In the genomic region with DNA sequence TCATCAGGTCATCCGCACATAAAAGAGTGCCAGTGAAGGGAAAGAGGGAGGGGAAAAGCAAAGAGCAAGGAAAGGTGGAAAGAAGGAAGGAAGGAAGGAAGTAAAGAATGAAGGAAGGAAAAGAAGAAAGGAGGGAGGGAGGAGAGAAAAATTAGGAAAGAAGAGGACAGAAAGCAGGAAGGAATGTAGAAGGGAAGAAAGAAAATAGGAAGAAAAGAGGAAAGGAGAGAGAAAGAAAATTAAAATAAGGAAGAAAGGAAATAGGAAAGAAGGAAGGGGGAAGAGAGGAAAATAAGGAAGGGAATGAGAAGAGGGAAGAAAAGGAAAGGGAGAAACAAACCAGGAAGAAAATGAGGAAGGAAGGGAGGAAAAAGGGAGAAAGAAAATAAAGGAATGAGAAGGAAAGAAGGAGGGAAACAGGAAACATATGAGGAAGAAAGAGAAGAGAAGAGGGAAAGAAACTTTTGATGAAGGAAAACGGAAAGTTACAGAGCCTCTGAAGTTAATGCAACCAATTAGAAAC, we compare ENCODE assay signal across 22 cellular contexts.
DNase-seq lines count a peak whose midpoint lies in the region; ATAC-seq, FAIRE-seq and TF ChIP-seq lines count a peak whose summit lies in the region.
"Had no signal": no experiment of that assay in that cellular context is flagged by ENCODE, and none has a peak within 500 bp of the region (broad histone marks: within the 10 kb centered on the region; RNA-seq: fewer than 3 reads in every experiment).

No MANE protein-coding gene starts in this region.

- H3K9me3 Mint-ChIP-seq in CD8-positive, alpha-beta T cell = no peaks in the 10 kb centered on the region
- no peaks in the 10 kb centered on the region for H3K9me3 Mint-ChIP-seq in activated T-helper 1 cell treated with anti-CD3 and anti-CD28 coated beads, Interleukin-12 subunit alpha, Interleukin-12 subunit beta, Interleukin-2, Interleukin-4 antibody, amounts not matched to agents 30 ng/mL and 10 ng/mL and 1 ng/mL, durations not matched to agents 14 hours and 24 hours and 36 hours
- H3K9me3 Mint-ChIP-seq in naive B cell = no peaks in the 10 kb centered on the region
- H3K9me3 Mint-ChIP-seq in endothelial cell (ENCODE audit: unreplicated experiment) = no peaks in the 10 kb centered on the region
- H3K9me3 Mint-ChIP-seq: CD4-positive, alpha-beta T cell had no signal

- no peak for DNase-seq in CD8-positive, alpha-beta T cell
- DNase-seq in activated T-helper 1 cell treated with anti-CD3 and anti-CD28 coated beads, Interleukin-12 subunit alpha, Interleukin-12 subunit beta, Interleukin-2, Interleukin-4 antibody, amounts not matched to agents 30 ng/mL and 10 ng/mL and 1 ng/mL, durations not matched to agents 14 hours and 24 hours and 36 hours (ENCODE audit: low spot score) = no peak
- DNase-seq in naive B cell (no peak), endothelial cell (ENCODE audit: low spot score) (no peak), GM19238 (ENCODE audit: insufficient read length, low spot score) (no peak), frontal cortex (ENCODE audit: low spot score in 2 of 2) (no peak)
- DNase-seq: BE2C; Caco-2; CD4-positive, alpha-beta T cell; DMS 273 treated with DMSO at 0.1 percent for 48 hours; DMS79 treated with DMSO at 0.1 percent for 48 hours; IMR-90; NCI-H1694; NCI-H2081; NCI-H2171 treated with DMSO at 0.1 percent for 48 hours; NCI-H446; NCI-H526 treated with DMSO at 0.1 percent for 48 hours; PC-3; Right ventricle myocardium superior had no signal

- no peaks in the 10 kb centered on the region for H3K27me3 ChIP-seq in BLaER1 treated with 17β-estradiol and CSF1 and Interleukin-3, amounts not matched to agents 10 nM and 100 nM
- no peaks in the 10 kb centered on the region for H3K27me3 ChIP-seq in CD8-positive, alpha-beta T cell (ENCODE audit: insufficient read depth, low read length)
- H3K27me3 ChIP-seq: BE2C had no signal

- H3K27ac Mint-ChIP-seq in CD8-positive, alpha-beta T cell = no peak overlapping the region
- peak overlapping the region; percentile 69 for H3K27ac Mint-ChIP-seq in activated T-helper 1 cell treated with anti-CD3 and anti-CD28 coated beads, Interleukin-12 subunit alpha, Interleukin-12 subunit beta, Interleukin-2, Interleukin-4 antibody, amounts not matched to agents 30 ng/mL and 10 ng/mL and 1 ng/mL, durations not matched to agents 14 hours and 24 hours and 36 hours
- H3K27ac Mint-ChIP-seq in naive B cell (peak overlapping the region in 5 of 6 donors; percentile 28 to 74 (median 49)), endothelial cell (ENCODE audit: unreplicated experiment) (no peak overlapping the region)
- H3K27ac Mint-ChIP-seq: CD4-positive, alpha-beta T cell had no signal

- H3K4me1 Mint-ChIP-seq in CD8-positive, alpha-beta T cell (ENCODE audit: low read depth) = peaks cover 25% of the 10 kb centered on the region
- H3K4me1 Mint-ChIP-seq in activated T-helper 1 cell treated with anti-CD3 and anti-CD28 coated beads, Interleukin-12 subunit alpha, Interleukin-12 subunit beta, Interleukin-2, Interleukin-4 antibody, amounts not matched to agents 30 ng/mL and 10 ng/mL and 1 ng/mL, durations not matched to agents 14 hours and 24 hours and 36 hours (ENCODE audit: low read depth) = peaks cover 29% of the 10 kb centered on the region
- H3K4me1 Mint-ChIP-seq in naive B cell = peaks cover 36 to 79% (median 55%) of the 10 kb centered on the region in 3 donors
- H3K4me1 Mint-ChIP-seq in endothelial cell (ENCODE audit: unreplicated experiment) = no peaks in the 10 kb centered on the region

- peak overlapping the region in 10 of 11 experiments; percentile 51 to 95 (median 86); a peak in 16 of 22 replicates for H3K4me2 ChIP-seq in BLaER1 treated with 17β-estradiol and CSF1 and Interleukin-3, amounts not matched to agents 10 nM and 100 nM

- CTCF ChIA-PET in CD8-positive, alpha-beta T cell (lab: Charles Lee) = interaction anchor here (0.7 kb wide), 1 partner anchor 8 kb away, joined by 3 read pairs; no protein-coding TSS in a partner anchor

- ATAC-seq in CD8-positive, alpha-beta T cell = no peak
- no peak for ATAC-seq in naive B cell (ENCODE audit: low read depth in 2 of 2)
- ATAC-seq: PC-3 had no signal

- H3K27me3 Mint-ChIP-seq in CD8-positive, alpha-beta T cell (ENCODE audit: low read depth) = no peaks in the 10 kb centered on the region
- H3K27me3 Mint-ChIP-seq in activated T-helper 1 cell treated with anti-CD3 and anti-CD28 coated beads, Interleukin-12 subunit alpha, Interleukin-12 subunit beta, Interleukin-2, Interleukin-4 antibody, amounts not matched to agents 30 ng/mL and 10 ng/mL and 1 ng/mL, durations not matched to agents 14 hours and 24 hours and 36 hours (ENCODE audit: insufficient read depth) = no peaks in the 10 kb centered on the region
- H3K27me3 Mint-ChIP-seq in naive B cell (no peaks in the 10 kb centered on the region), endothelial cell (ENCODE audit: unreplicated experiment) (no peaks in the 10 kb centered on the region)
- H3K27me3 Mint-ChIP-seq: CD4-positive, alpha-beta T cell had no signal

- H3K4me3 Mint-ChIP-seq in CD8-positive, alpha-beta T cell = no peak overlapping the region
- no peak overlapping the region for H3K4me3 Mint-ChIP-seq in activated T-helper 1 cell treated with anti-CD3 and anti-CD28 coated beads, Interleukin-12 subunit alpha, Interleukin-12 subunit beta, Interleukin-2, Interleukin-4 antibody, amounts not matched to agents 30 ng/mL and 10 ng/mL and 1 ng/mL, durations not matched to agents 14 hours and 24 hours and 36 hours
- no peak overlapping the region for H3K4me3 Mint-ChIP-seq in naive B cell
- H3K4me3 Mint-ChIP-seq in endothelial cell (ENCODE audit: unreplicated experiment) = no peak overlapping the region
- H3K4me3 Mint-ChIP-seq: CD4-positive, alpha-beta T cell had no signal

- H3K9ac ChIP-seq in BLaER1 treated with 17β-estradiol and CSF1 and Interleukin-3, amounts not matched to agents 10 nM and 100 nM = peak overlapping the region in 6 of 11 experiments; percentile 70 to 80 (median 76); a peak in 8 of 22 replicates

- POLR2A ChIA-PET in CD8-positive, alpha-beta T cell (lab: Charles Lee) = no interaction called here

- H3K4me3 ChIP-seq in BLaER1 treated with 17β-estradiol and CSF1 and Interleukin-3, amounts not matched to agents 10 nM and 100 nM = peak overlapping the region in 2 of 10 experiments; percentile 42 to 54; a peak in 3 of 20 replicates
- no peak overlapping the region for H3K4me3 ChIP-seq in CD8-positive, alpha-beta T cell (ENCODE audit: low read depth, low read length)

- peaks cover 0 to 37% (median 4%) of the 10 kb centered on the region in 11 experiments; a peak in 8 of 22 replicates for H4K20me1 ChIP-seq in BLaER1 treated with 17β-estradiol and CSF1 and Interleukin-3, amounts not matched to agents 10 nM and 100 nM

- H3K36me3 ChIP-seq in BLaER1 treated with 17β-estradiol and CSF1 and Interleukin-3, amounts not matched to agents 10 nM and 100 nM = peaks cover 0 to 62% (median 36%) of the 10 kb centered on the region in 11 experiments; a peak in 17 of 22 replicates
- H3K36me3 ChIP-seq in CD8-positive, alpha-beta T cell (ENCODE audit: insufficient read depth, low read length) = no peaks in the 10 kb centered on the region
- H3K36me3 ChIP-seq: BE2C had no signal

- FAIRE-seq in frontal cortex (lab: Jason Lieb, UNC) = no peak
- FAIRE-seq: H1, HTR-8/SVneo had no signal

- TF ChIP-seq CTCF in CD8-positive, alpha-beta T cell (IDR thresholded peaks at IDR 0.05) = peak; percentile 33
- no peak for TF ChIP-seq CTCF in endothelial cell (IDR thresholded peaks at IDR 0.05; ENCODE audit: unreplicated experiment)

- H3K36me3 Mint-ChIP-seq in CD8-positive, alpha-beta T cell = peaks cover 31% of the 10 kb centered on the region
- H3K36me3 Mint-ChIP-seq in activated T-helper 1 cell treated with anti-CD3 and anti-CD28 coated beads, Interleukin-12 subunit alpha, Interleukin-12 subunit beta, Interleukin-2, Interleukin-4 antibody, amounts not matched to agents 30 ng/mL and 10 ng/mL and 1 ng/mL, durations not matched to agents 14 hours and 24 hours and 36 hours (ENCODE audit: low read depth) = peaks cover 12% of the 10 kb centered on the region
- H3K36me3 Mint-ChIP-seq in naive B cell = peaks cover 8 to 10% of the 10 kb centered on the region in 2 donors
- H3K36me3 Mint-ChIP-seq in endothelial cell (ENCODE audit: low read depth, unreplicated experiment) = no peaks in the 10 kb centered on the region

- H3K9me3 ChIP-seq in BLaER1 treated with 17β-estradiol and CSF1 and Interleukin-3, amounts not matched to agents 10 nM and 100 nM (replicated peaks in 1 of 11) = no peaks in the 10 kb centered on the region
- H3K9me3 ChIP-seq in CD8-positive, alpha-beta T cell (ENCODE audit: low read length) = no peaks in the 10 kb centered on the region
- H3K9me3 ChIP-seq: BE2C, Caco-2 had no signal

- peaks cover 36 to 95% (median 68%) of the 10 kb centered on the region in 10 experiments for H3K4me1 ChIP-seq in BLaER1 treated with 17β-estradiol and CSF1 and Interleukin-3, amounts not matched to agents 10 nM and 100 nM
- H3K4me1 ChIP-seq in CD8-positive, alpha-beta T cell (ENCODE audit: insufficient read depth, low read length) = peaks cover 8% of the 10 kb centered on the region
- H3K4me1 ChIP-seq: BE2C, Caco-2 had no signal

- intact Hi-C loops in CD8-positive, alpha-beta T cell (cut with DNase I, micrococcal nuclease) = no loop called here
- intact Hi-C loops in activated T-helper 1 cell treated with anti-CD3 and anti-CD28 coated beads, Interleukin-12 subunit alpha, Interleukin-12 subunit beta, Interleukin-2, Interleukin-4 antibody, amounts not matched to agents 30 ng/mL and 10 ng/mL and 1 ng/mL, durations not matched to agents 14 hours and 24 hours and 36 hours (cut with micrococcal nuclease) = no loop called here

- peak overlapping the region; percentile 55 to 89 (median 83); a peak in 18 of 22 replicates for H3K27ac ChIP-seq in BLaER1 treated with 17β-estradiol and CSF1 and Interleukin-3, amounts not matched to agents 10 nM and 100 nM
- H3K27ac ChIP-seq in CD8-positive, alpha-beta T cell (ENCODE audit: low read depth, low read length) = no peak overlapping the region

Comparison
In these comparisons a context has a peak if more than half of its experiments do, and no peak if none do; other contexts are left out.
1. H3K27ac Mint-ChIP-seq: peak in activated T-helper 1 cell treated with anti-CD3 and anti-CD28 coated beads, Interleukin-12 subunit alpha, Interleukin-12 subunit beta, Interleukin-2, Interleukin-4 antibody, amounts not matched to agents 30 ng/mL and 10 ng/mL and 1 ng/mL, durations not matched to agents 14 hours and 24 hours and 36 hours (single experiment) and naive B cell (5 of 6); none in CD8-positive, alpha-beta T cell (single experiment) and endothelial cell (single experiment).